8 cellular contexts compared by ENCODE assay signal in genomic region chr5:156326718-156327259, GRCh38. TPM values are rescaled to one million over a fixed set of nuclear protein-coding genes. Genes with fewer than 3 reads are reported as not detected.
A peak's percentile ranks its signal among the peaks of the same experiment; 100 is the strongest.
DNase-seq lines count a peak whose midpoint lies in the region; ATAC-seq and TF ChIP-seq lines count a peak whose summit lies in the region.

Gene SGCD (plus strand): TSS chr5:156327164.

- no peaks in the 10 kb centered on the region for H3K36me3 Mint-ChIP-seq in natural killer cell

- peaks cover 0 to 5% of the 10 kb centered on the region in 2 donors for H3K9me3 Mint-ChIP-seq in natural killer cell

- ATAC-seq in left cardiac atrium, result peak; percentile 86 to 97
- ATAC-seq in psoas muscle, result peak; percentile 70 to 78 (median 74)
- ATAC-seq in natural killer cell, result no peak

- H3K4me3 Mint-ChIP-seq in natural killer cell, result no peak within 1 kb of the TSS

- peak within 1 kb of the TSS; percentile 48 to 80 for H3K4me3 ChIP-seq in ascending aorta
- peak within 1 kb of the TSS; percentile 69 for H3K4me3 ChIP-seq in psoas muscle

- H3K36me3 ChIP-seq in ascending aorta (no peaks in the 10 kb centered on the region), psoas muscle (ENCODE audit: insufficient read depth in 1 of 2, low read depth in 1 of 2) (no peaks in the 10 kb centered on the region)

- TF ChIP-seq CTCF in ascending aorta (IDR thresholded peaks at IDR 0.05), result no peak
- TF ChIP-seq CTCF in psoas muscle (IDR thresholded peaks at IDR 0.05), result no peak
- TF ChIP-seq CTCF in natural killer cell (IDR thresholded peaks at IDR 0.05), result no peak

- H3K9me3 ChIP-seq in ascending aorta (no peaks in the 10 kb centered on the region), psoas muscle (no peaks in the 10 kb centered on the region)

- no peak within 1 kb of the TSS for H3K27ac Mint-ChIP-seq in natural killer cell

- no peaks in the 10 kb centered on the region for H3K27me3 ChIP-seq in ascending aorta
- H3K27me3 ChIP-seq in psoas muscle (ENCODE audit: insufficient read depth in 3 of 3, low read length in 2 of 3), result no peaks in the 10 kb centered on the region

- DNase-seq in DMS 273 (lab: John Stamatoyannopoulos, UW; ENCODE audit: unreplicated experiment), result peak; percentile 93
- DNase-seq in ascending aorta (ENCODE audit: low spot score in 2 of 2), result peak; percentile 23 to 89
- peak; percentile 88 for DNase-seq in left cardiac atrium
- peak; percentile 71 to 88 for DNase-seq in psoas muscle
- no peak for DNase-seq in activated T-cell treated with anti-CD3 and anti-CD28 coated beads for 4 hours
- no peak for DNase-seq in activated naive CD4-positive, alpha-beta T cell treated with Interleukin-2 at 50 U/mL for 16 hours
- DNase-seq in natural killer cell, result no peak
- no peak for DNase-seq in activated CD4-positive, alpha-beta T cell treated with anti-CD3 and anti-CD28 coated beads for 1 hour

- no peaks in the 10 kb centered on the region for H3K4me1 Mint-ChIP-seq in natural killer cell

- H3K27ac ChIP-seq in ascending aorta (peak within 1 kb of the TSS; percentile 81 to 86), psoas muscle (peak within 1 kb of the TSS; percentile 86)

- H3K4me1 ChIP-seq in ascending aorta, result peaks cover 0 to 14% of the 10 kb centered on the region in 2 donors
- H3K4me1 ChIP-seq in psoas muscle, result peaks cover 37% of the 10 kb centered on the region

- peaks cover 0 to 3% of the 10 kb centered on the region in 2 donors for H3K27me3 Mint-ChIP-seq in natural killer cell (ENCODE audit: low read depth in 2 of 2)

- intact Hi-C loops in ascending aorta (cut with DNase I) (loop anchor here (10.0 kb wide), 1 partner anchor 382 kb away; no protein-coding TSS in a partner anchor), left cardiac atrium (cut with DNase I) (loop anchor here in 1 of 2 donors (5.0 kb wide), 1 partner anchor 256 kb away; no protein-coding TSS in a partner anchor), psoas muscle (cut with DNase I) (loop anchor here (5.0 to 10.0 kb wide), 4 partner anchors 52 to 384 kb away; no protein-coding TSS in a partner anchor), natural killer cell (cut with micrococcal nuclease) (no loop called here)

- 8 to 18% (median 12%) methylated on average over 18 of the region's 18 CpGs for WGBS in psoas muscle, 3 donors

RNA-seq across cellular contexts. Expression of gene SGCD, which starts in this region (rescaled TPM):
- total RNA-seq in ascending aorta, result 4.0 TPM
- 10 to 100 TPM; 58.5 to 93.4 TPM for total RNA-seq in left cardiac atrium
- 10 to 100 TPM; 28.4 to 51.5 (median 38.9) TPM for total RNA-seq in psoas muscle
- 10 to 100 TPM; 13.2 to 33.2 (median 24.7) TPM for polyA plus RNA-seq in psoas muscle
- total RNA-seq in natural killer cell, result 1 to 10 TPM in 2 of 3 donors, under 1 TPM in 1; 0.32 to 2.0 (median 1.4) TPM

Comparison
In these comparisons a context has a peak if more than half of its experiments do, and no peak if none do; other contexts are left out.
1. DNase-seq: peak in DMS 273 (single experiment), ascending aorta (2 of 2), left cardiac atrium (single experiment) and psoas muscle (2 of 2); none in activated T-cell treated with anti-CD3 and anti-CD28 coated beads for 4 hours (single experiment), activated naive CD4-positive, alpha-beta T cell treated with Interleukin-2 at 50 U/mL for 16 hours (single experiment), natural killer cell (single experiment) and activated CD4-positive, alpha-beta T cell treated with anti-CD3 and anti-CD28 coated beads for 1 hour (single experiment).
2. ATAC-seq: peak in left cardiac atrium (2 of 2) and psoas muscle (4 of 4); none in natural killer cell (0 of 3).